In genomic region chr3:42128526-42128925, GRCh38 we compare ENCODE assay signal across 28 cellular contexts. TPM values are rescaled to one million over a fixed set of nuclear protein-coding genes. Genes with fewer than 3 reads are reported as not detected.
DNase-seq lines count a peak whose midpoint lies in the region; ATAC-seq, FAIRE-seq and TF ChIP-seq lines count a peak whose summit lies in the region.
"Had no signal": no experiment of that assay in that cellular context is flagged by ENCODE, and none has a peak within 500 bp of the region (broad histone marks: within the 10 kb centered on the region; RNA-seq: fewer than 3 reads in every experiment).

No MANE protein-coding gene starts in this region.

- H3K27me3 Mint-ChIP-seq in activated CD4-positive, alpha-beta memory T cell treated with anti-CD3 and anti-CD28 coated beads, Interleukin-2, amount 10 ng/mL, durations not matched to agents 7 days and 5 days = no peaks in the 10 kb centered on the region
- H3K27me3 Mint-ChIP-seq: activated naive CD4-positive, alpha-beta T cell treated with anti-CD3 and anti-CD28 coated beads, Interleukin-2, amount 10 ng/mL, durations not matched to agents 7 days and 5 days; central memory CD8-positive, alpha-beta T cell; naive thymus-derived CD4-positive, alpha-beta T cell; stimulated activated naive CD8-positive, alpha-beta T cell treated with anti-CD3 and anti-CD28 coated beads, Interleukin-15, Interleukin-2, amounts not matched to agents 100 ng/mL and 50 ng/mL, for 24 hours had no signal

- CTCF ChIA-PET in A549 (lab: Yijun Ruan, JAX) = interaction anchor here (0.6 to 6.2 kb wide), 5 partner anchors 10 to 92 kb away, joined by 3 to 38 read pairs (median 4); no protein-coding TSS in a partner anchor
- CTCF ChIA-PET in GM12878 (lab: Yijun Ruan, JAX) = interaction anchor here (1.0 to 6.6 kb wide), 6 partner anchors 9 to 63 kb away, joined by 3 to 45 read pairs (median 4); no protein-coding TSS in a partner anchor
- CTCF ChIA-PET in activated CD4-positive, alpha-beta memory T cell treated with anti-CD3 and anti-CD28 coated beads, Interleukin-2, amount 10 ng/mL, durations not matched to agents 7 days and 5 days (lab: Charles Lee) = no interaction called here

- peaks cover 15% of the 10 kb centered on the region for H3K79me2 ChIP-seq in GM12878 (ENCODE audit: control insufficient read depth, insufficient read depth, low read length)

- TF ChIP-seq EP300 in A549 (IDR thresholded peaks at IDR 0.05) (no peak), GM12878 (IDR thresholded peaks at IDR 0.05; ENCODE audit: borderline replicate concordance in 1 of 2, control insufficient read depth in 1 of 2, low read depth in 2 of 2, low read length in 2 of 2) (no peak)

- H3K4me3 Mint-ChIP-seq in activated CD4-positive, alpha-beta memory T cell treated with anti-CD3 and anti-CD28 coated beads, Interleukin-2, amount 10 ng/mL, durations not matched to agents 7 days and 5 days = no peak overlapping the region
- H3K4me3 Mint-ChIP-seq: activated naive CD4-positive, alpha-beta T cell treated with anti-CD3 and anti-CD28 coated beads, Interleukin-2, amount 10 ng/mL, durations not matched to agents 7 days and 5 days; activated T-cell treated with anti-CD3 and anti-CD28 coated beads, Interleukin-2, amount 50 U/mL, for 4 hours; CD14-positive monocyte; central memory CD8-positive, alpha-beta T cell; naive thymus-derived CD4-positive, alpha-beta T cell; stimulated activated naive CD8-positive, alpha-beta T cell treated with anti-CD3 and anti-CD28 coated beads, Interleukin-15, Interleukin-2, amounts not matched to agents 100 ng/mL and 50 ng/mL, for 24 hours had no signal

- TF ChIP-seq CTCF in A549 (IDR thresholded peaks at IDR 0.05) (no peak), GM12878 (IDR thresholded peaks at IDR 0.05 in 2 of 3, conservative IDR thresholded peaks at IDR 0.05 in 1 of 3; ENCODE audit: control insufficient read depth in 2 of 3, extremely low read depth in 1 of 3, insufficient read depth in 1 of 3, low read depth in 3 of 3, low read length in 3 of 3) (no peak)

- BruUV-seq in GM12878 (replicated peaks; lab: Mats Ljungman, UMichigan) = TSS peak; percentile 31

- H3K36me3 Mint-ChIP-seq in activated CD4-positive, alpha-beta memory T cell treated with anti-CD3 and anti-CD28 coated beads, Interleukin-2, amount 10 ng/mL, durations not matched to agents 7 days and 5 days (ENCODE audit: low read depth) = peaks cover 19% of the 10 kb centered on the region

- H3K4me3 ChIP-seq in A549 (no peak overlapping the region), GM12878 (no peak overlapping the region), muscle layer of duodenum (ENCODE audit: low read depth in 1 of 2, low read length in 2 of 2) (no peak overlapping the region)
- H3K4me3 ChIP-seq: dorsolateral prefrontal cortex, spleen had no signal

- DNase-seq in A549 (ENCODE audit: low read depth in 1 of 2, low spot score in 1 of 2) (no peak), GM12878 (ENCODE audit: low read depth, low spot score) (no peak), retina (no peak), NCI-H146 treated with DMSO at 0.1 percent for 48 hours (lab: John Stamatoyannopoulos, UW; ENCODE audit: unreplicated experiment) (no peak)
- no peak for DNase-seq in activated CD4-positive, alpha-beta memory T cell treated with anti-CD3 and anti-CD28 coated beads, Interleukin-2, amount 10 ng/mL, durations not matched to agents 7 days and 5 days
- DNase-seq: ACHN; activated CD4-positive, CD25-positive, alpha-beta regulatory T cell treated with anti-CD3 and anti-CD28 coated beads, Interleukin-2, amount 50 U/mL, for 72 hours; activated naive CD4-positive, alpha-beta T cell treated with anti-CD3 and anti-CD28 coated beads, Interleukin-2, amount 10 ng/mL, durations not matched to agents 7 days and 5 days; activated T-cell treated with anti-CD3 and anti-CD28 coated beads, Interleukin-2, amount 50 U/mL, for 4 hours; aorta; GDM1; hippocampal formation; islet precursor cell; naive thymus-derived CD4-positive, alpha-beta T cell; NCI-H1694; NCI-H2171 treated with DMSO at 0.1 percent for 48 hours; occipital lobe; OCI-M1; SHP77 treated with DMSO at 0.1 percent for 48 hours; spleen; stimulated activated CD4-positive, alpha-beta T cell treated with anti-CD3 and anti-CD28 coated beads, Interleukin-4, amount 100 ng/mL, for 1 hour had no signal

- no peak overlapping the region for H2AFZ ChIP-seq in GM12878 (ENCODE audit: control insufficient read depth, low read depth, low read length)

- ATAC-seq in A549 (no peak), GM18861 (IDR thresholded peaks at IDR 0.05; ENCODE audit: unreplicated experiment) (peak; percentile 33), GM12878 (no peak), HG03432 (IDR thresholded peaks at IDR 0.05; ENCODE audit: unreplicated experiment) (no peak)
- ATAC-seq: activated T-cell treated with anti-CD3 and anti-CD28 coated beads, Interleukin-2, amount 50 U/mL, for 4 hours; naive thymus-derived CD4-positive, alpha-beta T cell had no signal

- no peak overlapping the region for H3K27ac Mint-ChIP-seq in activated CD4-positive, alpha-beta memory T cell treated with anti-CD3 and anti-CD28 coated beads, Interleukin-2, amount 10 ng/mL, durations not matched to agents 7 days and 5 days
- H3K27ac Mint-ChIP-seq: activated naive CD4-positive, alpha-beta T cell treated with anti-CD3 and anti-CD28 coated beads, Interleukin-2, amount 10 ng/mL, durations not matched to agents 7 days and 5 days; naive thymus-derived CD4-positive, alpha-beta T cell; stimulated activated naive CD8-positive, alpha-beta T cell treated with anti-CD3 and anti-CD28 coated beads, Interleukin-15, Interleukin-2, amounts not matched to agents 100 ng/mL and 50 ng/mL, for 24 hours had no signal

- WGBS in A549 (ENCODE audit: missing lambda C conversion rate) = 77% methylated on average over 1 of the region's 1 CpG
- 96% methylated on average over 1 of the region's 1 CpG for WGBS in GM12878 (ENCODE audit: insufficient coverage, insufficient replicate concordance, low lambda C conversion rate, missing lambda C conversion rate)

- peaks cover 7% of the 10 kb centered on the region in 2 experiments; a peak in 3 of 4 replicates for H3K36me3 ChIP-seq in GM12878 (ENCODE audit: control insufficient read depth in 2 of 2, insufficient read depth in 2 of 2, low read length in 1 of 2)
- H3K36me3 ChIP-seq in muscle layer of duodenum (ENCODE audit: control insufficient read depth in 1 of 2, insufficient read depth in 2 of 2, low read length in 2 of 2) = peaks cover 0 to 8% of the 10 kb centered on the region in 2 donors

- in situ Hi-C loops in GM12878 (cut with MboI) = no loop called here

- H3K9me3 Mint-ChIP-seq in activated CD4-positive, alpha-beta memory T cell treated with anti-CD3 and anti-CD28 coated beads, Interleukin-2, amount 10 ng/mL, durations not matched to agents 7 days and 5 days = no peaks in the 10 kb centered on the region
- H3K9me3 Mint-ChIP-seq: activated naive CD4-positive, alpha-beta T cell treated with anti-CD3 and anti-CD28 coated beads, Interleukin-2, amount 10 ng/mL, durations not matched to agents 7 days and 5 days; activated T-cell treated with anti-CD3 and anti-CD28 coated beads, Interleukin-2, amount 50 U/mL, for 4 hours; CD14-positive monocyte; central memory CD8-positive, alpha-beta T cell; naive thymus-derived CD4-positive, alpha-beta T cell; stimulated activated naive CD8-positive, alpha-beta T cell treated with anti-CD3 and anti-CD28 coated beads, Interleukin-15, Interleukin-2, amounts not matched to agents 100 ng/mL and 50 ng/mL, for 24 hours had no signal

- no peak overlapping the region for H3K9ac ChIP-seq in GM12878 (ENCODE audit: control insufficient read depth, insufficient read depth, low read length)

- intact Hi-C loops in GM12878 (cut with micrococcal nuclease; ENCODE audit: unreplicated experiment) = no loop called here

- H3K27me3 ChIP-seq in GM12878 (replicated peaks in 1 of 2; ENCODE audit: control insufficient read depth in 2 of 2, insufficient read depth in 2 of 2, low read length in 1 of 2) (no peaks in the 10 kb centered on the region), muscle layer of duodenum (ENCODE audit: low read depth, low read length) (no peaks in the 10 kb centered on the region)
- H3K27me3 ChIP-seq: dorsolateral prefrontal cortex, spleen had no signal

- POLR2A ChIA-PET in A549 (lab: Yijun Ruan, JAX) = no interaction called here
- POLR2A ChIA-PET in GM12878 (lab: Charles Lee) = no interaction called here
- POLR2A ChIA-PET in activated CD4-positive, alpha-beta memory T cell treated with anti-CD3 and anti-CD28 coated beads, Interleukin-2, amount 10 ng/mL, durations not matched to agents 7 days and 5 days (lab: Charles Lee) = no interaction called here

- TF ChIP-seq POLR2A in A549 (IDR thresholded peaks at IDR 0.05; ENCODE audit: low read length) (no peak), GM12878 (IDR thresholded peaks at IDR 0.05; ENCODE audit: low read depth, low read length) (no peak)

- RAD21 ChIA-PET in GM12878 (lab: Charles Lee; ENCODE audit: unreplicated experiment) = interaction anchor here (1.1 to 1.9 kb wide), 2 partner anchors 9 to 63 kb away, joined by 3 to 5 read pairs; no protein-coding TSS in a partner anchor

- TF ChIP-seq RAD21 in A549 (conservative IDR thresholded peaks at IDR 0.05 in 1 of 2, IDR thresholded peaks at IDR 0.05 in 1 of 2) (no peak), GM12878 (IDR thresholded peaks at IDR 0.05; ENCODE audit: insufficient read depth, low read depth, low read length) (no peak)

- peak overlapping the region; percentile 70 to 76; a peak in 3 of 6 replicates for H3K27ac ChIP-seq in A549
- no peak overlapping the region for H3K27ac ChIP-seq in GM12878 (ENCODE audit: control insufficient read depth, insufficient read depth)
- H3K27ac ChIP-seq in muscle layer of duodenum (ENCODE audit: low read length) = peak overlapping the region; percentile 79

- H3K9me3 ChIP-seq in A549 (no peaks in the 10 kb centered on the region), GM12878 (replicated peaks; ENCODE audit: control insufficient read depth, insufficient read depth, low read length) (no peaks in the 10 kb centered on the region), muscle layer of duodenum (ENCODE audit: control insufficient read depth in 1 of 2, low read length in 2 of 2) (no peaks in the 10 kb centered on the region)
- H3K9me3 ChIP-seq: spleen had no signal

- H3K4me1 ChIP-seq in A549 (peaks cover 35% of the 10 kb centered on the region), GM12878 (ENCODE audit: control insufficient read depth, insufficient read depth, low read length) (peaks cover 17% of the 10 kb centered on the region), muscle layer of duodenum (ENCODE audit: control insufficient read depth in 1 of 2, insufficient read depth in 2 of 2, low read length in 2 of 2) (peaks cover 4 to 20% of the 10 kb centered on the region in 2 donors)

- peak overlapping the region; percentile 93; the same call in 2 of the 3 replicates for H3K4me2 ChIP-seq in A549
- no peak overlapping the region for H3K4me2 ChIP-seq in GM12878 (ENCODE audit: control insufficient read depth, insufficient read depth)

- FAIRE-seq in A549 (lab: Jason Lieb, UNC) (no peak), GM12878 (lab: Jason Lieb, UNC) (no peak)

- SMC1A ChIA-PET in GM12878 (lab: Charles Lee; ENCODE audit: uncharacterized antibody, unreplicated experiment) = interaction anchor here (0.7 to 6.6 kb wide), 2 partner anchors 11 to 62 kb away, joined by 4 to 26 read pairs; no protein-coding TSS in a partner anchor

- H3K4me1 Mint-ChIP-seq in activated CD4-positive, alpha-beta memory T cell treated with anti-CD3 and anti-CD28 coated beads, Interleukin-2, amount 10 ng/mL, durations not matched to agents 7 days and 5 days = peaks cover 1% of the 10 kb centered on the region
- H3K4me1 Mint-ChIP-seq: CD14-positive monocyte had no signal

- no peaks in the 10 kb centered on the region for H4K20me1 ChIP-seq in GM12878 (ENCODE audit: control insufficient read depth, insufficient read depth)

RNA-seq across cellular contexts. Expression of gene TRAK1, which starts 37.4 kb away (rescaled TPM):
- 22.3 and 24.5 TPM in 2 replicates for polyA plus RNA-seq in A549 (2011; rRNA removed)
- polyA plus RNA-seq in A549 (2012; cell fraction: cytosol; rRNA removed) = 10.9 and 11.9 TPM in 2 replicates
- polyA plus RNA-seq in A549 (2012; cell fraction: nucleus; rRNA removed) = 14.7 and 15.0 TPM in 2 replicates
- polyA plus RNA-seq in A549 (2017; fragmentation: RNase III; extraction: RNeasy Plus Mini Kit Qiagen cat#74134 plus additional on column Dnase treatment) = 10.3 to 12.9 TPM (median 12.2 TPM) in 3 replicates
- 31.7 and 35.0 TPM in 2 replicates for polyA minus RNA-seq in A549 (2011; rRNA and poly(A)+ RNA removed)
- total RNA-seq in GM12878 (2013; cell fraction: nucleolus; rRNA removed) = 76.4 and 80.8 TPM in 2 replicates
- total RNA-seq in GM12878 (2014; rRNA removed) = 29.4 and 32.0 TPM in 2 replicates
- total RNA-seq in GM12878 (2014; rRNA removed; fragmentation: Illumina TruSeq; extraction: Trizol) = 20.6 and 22.2 TPM in 2 replicates
- total RNA-seq in GM12878 (2021) = 43.1 and 46.2 TPM in 2 replicates
- 15.1 TPM for polyA plus RNA-seq in GM12878 (2011; ENCODE audit: low read depth)
- 18.7 and 25.2 TPM in 2 replicates for polyA plus RNA-seq in GM12878 (2011; rRNA removed)
- polyA plus RNA-seq in GM12878 (2011; cell fraction: cytosol; rRNA removed) = 22.7 and 26.2 TPM in 2 replicates
- polyA plus RNA-seq in GM12878 (2011; cell fraction: nucleus; rRNA removed) = 49.2 and 51.0 TPM in 2 replicates
- 23.0 and 27.8 TPM in 2 replicates for polyA plus RNA-seq in GM12878 (2012)
- polyA plus RNA-seq in GM12878 (2014; fragmentation: Illumina TruSeq; extraction: Trizol) = 23.9 and 28.3 TPM in 2 replicates
- polyA plus RNA-seq in GM12878 (2014; fragmentation: Nextera tagmentation; extraction: Ambion mirVana) = 1 to 10 TPM; 6.6 to 6.7 TPM
- polyA plus RNA-seq in GM12878 (2014; rRNA removed) = 32.1 and 32.3 TPM in 2 replicates
- 1 to 10 TPM; 7.2 to 9.8 TPM for polyA plus RNA-seq in GM12878 (2016; fragmentation: Nextera tagmentation; extraction: Ambion mirVana)
- polyA minus RNA-seq in GM12878 (2011; rRNA and poly(A)+ RNA removed) = 44.9 and 47.8 TPM in 2 replicates
- polyA minus RNA-seq in GM12878 (2011; cell fraction: cytosol; rRNA and poly(A)+ RNA removed) = 14.8 and 17.8 TPM in 2 replicates
- polyA minus RNA-seq in GM12878 (2011; cell fraction: nucleus; rRNA and poly(A)+ RNA removed) = 40.6 and 63.4 TPM in 2 replicates
- total RNA-seq in activated CD4-positive, alpha-beta memory T cell treated with anti-CD3 and anti-CD28 coated beads, Interleukin-2, amount 10 ng/mL, durations not matched to agents 7 days and 5 days = 10 to 100 TPM; 23.7 to 25.9 TPM
